In the genomic region with DNA sequence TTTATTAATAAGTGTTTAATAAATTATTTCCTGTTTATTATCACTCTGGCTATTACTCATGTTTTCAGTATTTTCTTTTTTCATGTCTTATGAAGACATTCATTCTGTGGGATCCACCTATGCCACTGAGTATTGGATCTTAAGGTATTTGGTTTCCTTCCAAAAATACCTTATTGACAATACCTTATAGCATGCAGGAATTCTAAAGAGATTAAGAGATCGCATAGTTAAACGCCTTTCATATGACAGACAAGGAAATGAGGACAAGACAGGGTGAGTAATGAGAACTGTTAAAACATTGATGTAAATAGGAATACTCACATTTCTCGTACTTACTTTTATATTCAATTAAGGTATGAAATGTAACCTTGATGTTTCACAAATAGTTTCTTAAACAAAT, we compare ENCODE assay signal across 18 cellular contexts. TPM values are rescaled to one million over a fixed set of nuclear protein-coding genes. Genes with fewer than 3 reads are reported as not detected.
DNase-seq lines count a peak whose midpoint lies in the region; ATAC-seq and TF ChIP-seq lines count a peak whose summit lies in the region.
"Had no signal": no experiment of that assay in that cellular context is flagged by ENCODE, and none has a peak within 500 bp of the region (broad histone marks: within the 10 kb centered on the region; RNA-seq: fewer than 3 reads in every experiment).

No MANE protein-coding gene starts in this region.

- no peak for TF ChIP-seq RAD21 in Ishikawa (IDR thresholded peaks at IDR 0.05; ENCODE audit: low read depth)

- peak overlapping the region; percentile 43; the same call in 1 of the 2 replicates for H3K27ac Mint-ChIP-seq in WTC11
- H3K27ac Mint-ChIP-seq: CD4-positive, alpha-beta memory T cell; HFFc6 had no signal

- no peaks in the 10 kb centered on the region for H3K27me3 Mint-ChIP-seq in WTC11 (ENCODE audit: low read depth)

- POLR2A ChIA-PET in WTC11 (lab: Charles Lee), result no interaction called here

- TF ChIP-seq EP300 in Ishikawa (IDR thresholded peaks at IDR 0.05; ENCODE audit: borderline replicate concordance), result 0 out of 2 replicates have a peak, but pooled peaks have one; percentile 24

- CTCF ChIA-PET in WTC11 (lab: Charles Lee), result no interaction called here

- intact Hi-C loops in Right ventricle myocardium superior (cut with DNase I), result no loop called here

- 0 out of 2 replicates have a peak, but pooled peaks cover 3% of the 10 kb centered on the region for H3K36me3 Mint-ChIP-seq in WTC11
- H3K36me3 Mint-ChIP-seq: CD4-positive, alpha-beta memory T cell had no signal

- no peak for DNase-seq in WTC11 (ENCODE audit: low spot score)
- peak; percentile 28 for DNase-seq in renal cortical epithelial cell (ENCODE audit: low read depth)
- no peak for DNase-seq in Right ventricle myocardium superior
- DNase-seq in NCI-H1417 treated with DMSO at 0.1 percent for 48 hours (lab: John Stamatoyannopoulos, UW), result no peak
- DNase-seq: BE2C; CD4-positive, alpha-beta memory T cell; DND-41; GDM1; HCEC 1CT; HFFc6; IMR-90 had no signal

- TF ChIP-seq CTCF in WTC11 (IDR thresholded peaks at IDR 0.05), result no peak

- H3K4me1 Mint-ChIP-seq in WTC11, result peaks cover 24% of the 10 kb centered on the region

- H3K9me3 Mint-ChIP-seq in WTC11, result peaks cover 8% of the 10 kb centered on the region
- H3K9me3 Mint-ChIP-seq: CD4-positive, alpha-beta memory T cell; HFFc6 had no signal

- H3K4me3 Mint-ChIP-seq in WTC11, result no peak overlapping the region
- H3K4me3 Mint-ChIP-seq: CD4-positive, alpha-beta memory T cell; HFFc6 had no signal

- no peak for ATAC-seq in WTC11
- peak; percentile 93 for ATAC-seq in esophagus mucosa
- no peak for ATAC-seq in HG02610 (IDR thresholded peaks at IDR 0.05; ENCODE audit: unreplicated experiment)
- ATAC-seq in GM19467 (IDR thresholded peaks at IDR 0.05; ENCODE audit: unreplicated experiment), result no peak
- ATAC-seq in Right ventricle myocardium superior (ENCODE audit: poor library complexity), result no peak
- ATAC-seq: A549 had no signal

TF ChIP-seq in Ishikawa, 13 proteins besides CTCF, POLR2A, EP300 and RAD21:
- TF ChIP-seq FOXM1 (IDR thresholded peaks at IDR 0.05; ENCODE audit: borderline replicate concordance, low read depth) (no peak), TEAD4 (IDR thresholded peaks at IDR 0.05) (no peak), YY1 (IDR thresholded peaks at IDR 0.05; ENCODE audit: low read depth) (no peak), NFIC (IDR thresholded peaks at IDR 0.05) (peak; percentile 27; the same call in 1 of the 2 replicates), TAF1 (IDR thresholded peaks at IDR 0.05; ENCODE audit: low read depth) (no peak), CREB1 (IDR thresholded peaks at IDR 0.05; ENCODE audit: low read depth) (no peak)
- TF ChIP-seq, protein P1, sequence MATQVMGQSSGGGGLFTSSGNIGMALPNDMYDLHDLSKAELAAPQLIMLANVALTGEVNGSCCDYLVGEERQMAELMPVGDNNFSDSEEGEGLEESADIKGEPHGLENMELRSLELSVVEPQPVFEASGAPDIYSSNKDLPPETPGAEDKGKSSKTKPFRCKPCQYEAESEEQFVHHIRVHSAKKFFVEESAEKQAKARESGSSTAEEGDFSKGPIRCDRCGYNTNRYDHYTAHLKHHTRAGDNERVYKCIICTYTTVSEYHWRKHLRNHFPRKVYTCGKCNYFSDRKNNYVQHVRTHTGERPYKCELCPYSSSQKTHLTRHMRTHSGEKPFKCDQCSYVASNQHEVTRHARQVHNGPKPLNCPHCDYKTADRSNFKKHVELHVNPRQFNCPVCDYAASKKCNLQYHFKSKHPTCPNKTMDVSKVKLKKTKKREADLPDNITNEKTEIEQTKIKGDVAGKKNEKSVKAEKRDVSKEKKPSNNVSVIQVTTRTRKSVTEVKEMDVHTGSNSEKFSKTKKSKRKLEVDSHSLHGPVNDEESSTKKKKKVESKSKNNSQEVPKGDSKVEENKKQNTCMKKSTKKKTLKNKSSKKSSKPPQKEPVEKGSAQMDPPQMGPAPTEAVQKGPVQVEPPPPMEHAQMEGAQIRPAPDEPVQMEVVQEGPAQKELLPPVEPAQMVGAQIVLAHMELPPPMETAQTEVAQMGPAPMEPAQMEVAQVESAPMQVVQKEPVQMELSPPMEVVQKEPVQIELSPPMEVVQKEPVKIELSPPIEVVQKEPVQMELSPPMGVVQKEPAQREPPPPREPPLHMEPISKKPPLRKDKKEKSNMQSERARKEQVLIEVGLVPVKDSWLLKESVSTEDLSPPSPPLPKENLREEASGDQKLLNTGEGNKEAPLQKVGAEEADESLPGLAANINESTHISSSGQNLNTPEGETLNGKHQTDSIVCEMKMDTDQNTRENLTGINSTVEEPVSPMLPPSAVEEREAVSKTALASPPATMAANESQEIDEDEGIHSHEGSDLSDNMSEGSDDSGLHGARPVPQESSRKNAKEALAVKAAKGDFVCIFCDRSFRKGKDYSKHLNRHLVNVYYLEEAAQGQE (IDR thresholded peaks at IDR 0.05; ENCODE audit: low read depth), result no peak
- TF ChIP-seq, protein P2, sequence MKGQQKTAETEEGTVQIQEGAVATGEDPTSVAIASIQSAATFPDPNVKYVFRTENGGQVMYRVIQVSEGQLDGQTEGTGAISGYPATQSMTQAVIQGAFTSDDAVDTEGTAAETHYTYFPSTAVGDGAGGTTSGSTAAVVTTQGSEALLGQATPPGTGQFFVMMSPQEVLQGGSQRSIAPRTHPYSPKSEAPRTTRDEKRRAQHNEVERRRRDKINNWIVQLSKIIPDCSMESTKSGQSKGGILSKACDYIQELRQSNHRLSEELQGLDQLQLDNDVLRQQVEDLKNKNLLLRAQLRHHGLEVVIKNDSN (IDR thresholded peaks at IDR 0.05), result no peak

TF ChIP-seq in WTC11, 78 proteins besides CTCF, POLR2A, EP300 and RAD21 (continues in another document):
- TF ChIP-seq JAZF1 (CRISPR knock-in tag; IDR thresholded peaks at IDR 0.05), result no peak
- TF ChIP-seq KAT7 (CRISPR knock-in tag; IDR thresholded peaks at IDR 0.05; ENCODE audit: borderline replicate concordance), result no peak
- TF ChIP-seq, protein P3, sequence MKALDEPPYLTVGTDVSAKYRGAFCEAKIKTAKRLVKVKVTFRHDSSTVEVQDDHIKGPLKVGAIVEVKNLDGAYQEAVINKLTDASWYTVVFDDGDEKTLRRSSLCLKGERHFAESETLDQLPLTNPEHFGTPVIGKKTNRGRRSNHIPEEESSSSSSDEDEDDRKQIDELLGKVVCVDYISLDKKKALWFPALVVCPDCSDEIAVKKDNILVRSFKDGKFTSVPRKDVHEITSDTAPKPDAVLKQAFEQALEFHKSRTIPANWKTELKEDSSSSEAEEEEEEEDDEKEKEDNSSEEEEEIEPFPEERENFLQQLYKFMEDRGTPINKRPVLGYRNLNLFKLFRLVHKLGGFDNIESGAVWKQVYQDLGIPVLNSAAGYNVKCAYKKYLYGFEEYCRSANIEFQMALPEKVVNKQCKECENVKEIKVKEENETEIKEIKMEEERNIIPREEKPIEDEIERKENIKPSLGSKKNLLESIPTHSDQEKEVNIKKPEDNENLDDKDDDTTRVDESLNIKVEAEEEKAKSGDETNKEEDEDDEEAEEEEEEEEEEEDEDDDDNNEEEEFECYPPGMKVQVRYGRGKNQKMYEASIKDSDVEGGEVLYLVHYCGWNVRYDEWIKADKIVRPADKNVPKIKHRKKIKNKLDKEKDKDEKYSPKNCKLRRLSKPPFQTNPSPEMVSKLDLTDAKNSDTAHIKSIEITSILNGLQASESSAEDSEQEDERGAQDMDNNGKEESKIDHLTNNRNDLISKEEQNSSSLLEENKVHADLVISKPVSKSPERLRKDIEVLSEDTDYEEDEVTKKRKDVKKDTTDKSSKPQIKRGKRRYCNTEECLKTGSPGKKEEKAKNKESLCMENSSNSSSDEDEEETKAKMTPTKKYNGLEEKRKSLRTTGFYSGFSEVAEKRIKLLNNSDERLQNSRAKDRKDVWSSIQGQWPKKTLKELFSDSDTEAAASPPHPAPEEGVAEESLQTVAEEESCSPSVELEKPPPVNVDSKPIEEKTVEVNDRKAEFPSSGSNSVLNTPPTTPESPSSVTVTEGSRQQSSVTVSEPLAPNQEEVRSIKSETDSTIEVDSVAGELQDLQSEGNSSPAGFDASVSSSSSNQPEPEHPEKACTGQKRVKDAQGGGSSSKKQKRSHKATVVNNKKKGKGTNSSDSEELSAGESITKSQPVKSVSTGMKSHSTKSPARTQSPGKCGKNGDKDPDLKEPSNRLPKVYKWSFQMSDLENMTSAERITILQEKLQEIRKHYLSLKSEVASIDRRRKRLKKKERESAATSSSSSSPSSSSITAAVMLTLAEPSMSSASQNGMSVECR (CRISPR knock-in tag; IDR thresholded peaks at IDR 0.05; ENCODE audit: borderline replicate concordance), result no peak
- no peak for TF ChIP-seq ATF1 (CRISPR knock-in tag; IDR thresholded peaks at IDR 0.05)
- TF ChIP-seq SOX15 (CRISPR knock-in tag; IDR thresholded peaks at IDR 0.05), result no peak
- TF ChIP-seq RORB (CRISPR knock-in tag; IDR thresholded peaks at IDR 0.05), result no peak
- TF ChIP-seq, protein P4, sequence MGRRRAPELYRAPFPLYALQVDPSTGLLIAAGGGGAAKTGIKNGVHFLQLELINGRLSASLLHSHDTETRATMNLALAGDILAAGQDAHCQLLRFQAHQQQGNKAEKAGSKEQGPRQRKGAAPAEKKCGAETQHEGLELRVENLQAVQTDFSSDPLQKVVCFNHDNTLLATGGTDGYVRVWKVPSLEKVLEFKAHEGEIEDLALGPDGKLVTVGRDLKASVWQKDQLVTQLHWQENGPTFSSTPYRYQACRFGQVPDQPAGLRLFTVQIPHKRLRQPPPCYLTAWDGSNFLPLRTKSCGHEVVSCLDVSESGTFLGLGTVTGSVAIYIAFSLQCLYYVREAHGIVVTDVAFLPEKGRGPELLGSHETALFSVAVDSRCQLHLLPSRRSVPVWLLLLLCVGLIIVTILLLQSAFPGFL (CRISPR knock-in tag; IDR thresholded peaks at IDR 0.05; ENCODE audit: borderline replicate concordance), result no peak
- TF ChIP-seq NR2C2 (CRISPR knock-in tag; IDR thresholded peaks at IDR 0.05), result no peak
- TF ChIP-seq GRHL2 (CRISPR knock-in tag; IDR thresholded peaks at IDR 0.05; ENCODE audit: insufficient replicate concordance, severe bottlenecking), result no peak

RNA-seq across cellular contexts. Expression of a gene that starts 38.2 kb away (rescaled TPM):
- not detected in 3 replicates for total RNA-seq in WTC11 (2021)
- 36.9 TPM for total RNA-seq in esophagus mucosa
- total RNA-seq in renal cortical epithelial cell, result not detected in 2 replicates
- total RNA-seq in Right ventricle myocardium superior, result not detected
- total RNA-seq: CD4-positive, alpha-beta memory T cell; H4; HFFc6; HT-29; IMR-90 had no signal

Comparison
In these comparisons a context has a peak if more than half of its experiments do, and no peak if none do; other contexts are left out.
1. RNA of a gene that starts 38.2 kb away (total RNA-seq): 36.9 TPM in esophagus mucosa (single experiment); not detected in WTC11, not detected in renal cortical epithelial cell and not detected in Right ventricle myocardium superior (single experiment); every median in the first group is over 10 times any median in the second.